ENCODE assay signal across 1 cellular context in the genomic region with DNA sequence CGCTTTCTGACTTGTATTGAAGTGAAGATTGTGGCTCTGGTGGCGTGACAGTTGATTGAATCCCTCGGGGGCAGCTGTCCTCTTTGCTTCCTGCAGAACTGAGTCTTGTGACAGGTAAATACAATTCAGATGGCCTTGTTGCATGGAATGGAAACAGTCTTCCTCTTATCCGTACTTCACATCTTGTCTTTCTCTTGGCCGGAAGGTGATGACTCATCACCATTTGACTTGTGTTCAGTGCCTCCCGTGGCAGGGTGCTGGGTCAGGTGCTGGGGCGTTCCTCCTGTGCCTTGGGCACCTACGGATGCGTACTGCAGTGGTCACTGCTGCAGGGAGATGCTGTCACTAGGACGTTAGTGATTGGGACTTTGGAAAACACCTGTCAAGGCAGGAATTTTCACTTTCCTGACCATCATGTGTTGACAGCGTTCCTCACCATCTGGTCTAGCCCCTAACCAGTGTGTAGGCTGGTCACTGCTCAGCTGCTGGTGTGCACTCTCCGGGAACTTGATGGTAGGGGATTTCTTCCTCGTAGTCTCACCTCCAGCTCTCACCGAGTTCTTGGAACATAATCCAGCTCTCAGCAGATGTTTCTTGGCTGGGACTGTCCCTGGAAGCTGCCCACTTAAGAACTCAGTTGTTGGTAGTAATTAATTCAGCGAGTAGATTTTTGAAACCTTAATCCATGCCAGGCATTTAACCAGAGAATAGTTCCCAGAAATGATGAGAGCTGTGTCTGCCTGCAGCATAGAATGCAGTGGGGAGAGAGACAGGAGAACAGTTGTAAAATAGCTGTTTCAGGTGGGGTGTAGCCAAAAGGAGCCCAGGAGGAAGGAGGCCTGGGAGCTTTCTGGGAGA.
TF ChIP-seq lines count a peak whose summit lies in the region.

No MANE protein-coding gene starts in this region.

TF ChIP-seq in K562, 482 proteins besides CTCF, POLR2A, EP300 and RAD21 (continued from another document and continues in another):
- TF ChIP-seq, protein P1, sequence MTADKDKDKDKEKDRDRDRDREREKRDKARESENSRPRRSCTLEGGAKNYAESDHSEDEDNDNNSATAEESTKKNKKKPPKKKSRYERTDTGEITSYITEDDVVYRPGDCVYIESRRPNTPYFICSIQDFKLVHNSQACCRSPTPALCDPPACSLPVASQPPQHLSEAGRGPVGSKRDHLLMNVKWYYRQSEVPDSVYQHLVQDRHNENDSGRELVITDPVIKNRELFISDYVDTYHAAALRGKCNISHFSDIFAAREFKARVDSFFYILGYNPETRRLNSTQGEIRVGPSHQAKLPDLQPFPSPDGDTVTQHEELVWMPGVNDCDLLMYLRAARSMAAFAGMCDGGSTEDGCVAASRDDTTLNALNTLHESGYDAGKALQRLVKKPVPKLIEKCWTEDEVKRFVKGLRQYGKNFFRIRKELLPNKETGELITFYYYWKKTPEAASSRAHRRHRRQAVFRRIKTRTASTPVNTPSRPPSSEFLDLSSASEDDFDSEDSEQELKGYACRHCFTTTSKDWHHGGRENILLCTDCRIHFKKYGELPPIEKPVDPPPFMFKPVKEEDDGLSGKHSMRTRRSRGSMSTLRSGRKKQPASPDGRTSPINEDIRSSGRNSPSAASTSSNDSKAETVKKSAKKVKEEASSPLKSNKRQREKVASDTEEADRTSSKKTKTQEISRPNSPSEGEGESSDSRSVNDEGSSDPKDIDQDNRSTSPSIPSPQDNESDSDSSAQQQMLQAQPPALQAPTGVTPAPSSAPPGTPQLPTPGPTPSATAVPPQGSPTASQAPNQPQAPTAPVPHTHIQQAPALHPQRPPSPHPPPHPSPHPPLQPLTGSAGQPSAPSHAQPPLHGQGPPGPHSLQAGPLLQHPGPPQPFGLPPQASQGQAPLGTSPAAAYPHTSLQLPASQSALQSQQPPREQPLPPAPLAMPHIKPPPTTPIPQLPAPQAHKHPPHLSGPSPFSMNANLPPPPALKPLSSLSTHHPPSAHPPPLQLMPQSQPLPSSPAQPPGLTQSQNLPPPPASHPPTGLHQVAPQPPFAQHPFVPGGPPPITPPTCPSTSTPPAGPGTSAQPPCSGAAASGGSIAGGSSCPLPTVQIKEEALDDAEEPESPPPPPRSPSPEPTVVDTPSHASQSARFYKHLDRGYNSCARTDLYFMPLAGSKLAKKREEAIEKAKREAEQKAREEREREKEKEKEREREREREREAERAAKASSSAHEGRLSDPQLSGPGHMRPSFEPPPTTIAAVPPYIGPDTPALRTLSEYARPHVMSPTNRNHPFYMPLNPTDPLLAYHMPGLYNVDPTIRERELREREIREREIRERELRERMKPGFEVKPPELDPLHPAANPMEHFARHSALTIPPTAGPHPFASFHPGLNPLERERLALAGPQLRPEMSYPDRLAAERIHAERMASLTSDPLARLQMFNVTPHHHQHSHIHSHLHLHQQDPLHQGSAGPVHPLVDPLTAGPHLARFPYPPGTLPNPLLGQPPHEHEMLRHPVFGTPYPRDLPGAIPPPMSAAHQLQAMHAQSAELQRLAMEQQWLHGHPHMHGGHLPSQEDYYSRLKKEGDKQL (CRISPR knock-in tag; IDR thresholded peaks at IDR 0.05; ENCODE audit: borderline replicate concordance) = no peak
- no peak for TF ChIP-seq ZNF436 (CRISPR knock-in tag; IDR thresholded peaks at IDR 0.05)
- peak; percentile 92 for TF ChIP-seq SMAD4 (CRISPR knock-in tag; conservative IDR thresholded peaks at IDR 0.05)
- TF ChIP-seq, protein P2, sequence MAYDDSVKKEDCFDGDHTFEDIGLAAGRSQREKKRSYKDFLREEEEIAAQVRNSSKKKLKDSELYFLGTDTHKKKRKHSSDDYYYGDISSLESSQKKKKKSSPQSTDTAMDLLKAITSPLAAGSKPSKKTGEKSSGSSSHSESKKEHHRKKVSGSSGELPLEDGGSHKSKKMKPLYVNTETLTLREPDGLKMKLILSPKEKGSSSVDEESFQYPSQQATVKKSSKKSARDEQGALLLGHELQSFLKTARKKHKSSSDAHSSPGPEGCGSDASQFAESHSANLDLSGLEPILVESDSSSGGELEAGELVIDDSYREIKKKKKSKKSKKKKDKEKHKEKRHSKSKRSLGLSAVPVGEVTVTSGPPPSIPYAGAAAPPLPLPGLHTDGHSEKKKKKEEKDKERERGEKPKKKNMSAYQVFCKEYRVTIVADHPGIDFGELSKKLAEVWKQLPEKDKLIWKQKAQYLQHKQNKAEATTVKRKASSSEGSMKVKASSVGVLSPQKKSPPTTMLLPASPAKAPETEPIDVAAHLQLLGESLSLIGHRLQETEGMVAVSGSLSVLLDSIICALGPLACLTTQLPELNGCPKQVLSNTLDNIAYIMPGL (CRISPR knock-in tag; IDR thresholded peaks at IDR 0.05) = no peak
- TF ChIP-seq ESRRA (IDR thresholded peaks at IDR 0.05; ENCODE audit: borderline replicate concordance, low read depth) = peak; percentile 28; the same call in 1 of the 2 replicates
- TF ChIP-seq TCF3 (CRISPR knock-in tag; IDR thresholded peaks at IDR 0.05) = peak; percentile 93
- TF ChIP-seq, protein P3, sequence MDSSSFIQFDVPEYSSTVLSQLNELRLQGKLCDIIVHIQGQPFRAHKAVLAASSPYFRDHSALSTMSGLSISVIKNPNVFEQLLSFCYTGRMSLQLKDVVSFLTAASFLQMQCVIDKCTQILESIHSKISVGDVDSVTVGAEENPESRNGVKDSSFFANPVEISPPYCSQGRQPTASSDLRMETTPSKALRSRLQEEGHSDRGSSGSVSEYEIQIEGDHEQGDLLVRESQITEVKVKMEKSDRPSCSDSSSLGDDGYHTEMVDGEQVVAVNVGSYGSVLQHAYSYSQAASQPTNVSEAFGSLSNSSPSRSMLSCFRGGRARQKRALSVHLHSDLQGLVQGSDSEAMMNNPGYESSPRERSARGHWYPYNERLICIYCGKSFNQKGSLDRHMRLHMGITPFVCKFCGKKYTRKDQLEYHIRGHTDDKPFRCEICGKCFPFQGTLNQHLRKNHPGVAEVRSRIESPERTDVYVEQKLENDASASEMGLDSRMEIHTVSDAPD (CRISPR knock-in tag; IDR thresholded peaks at IDR 0.05) = no peak
- TF ChIP-seq KLF13 (tag; IDR thresholded peaks at IDR 0.05; ENCODE audit: borderline replicate concordance, low read depth) = peak; percentile 65; the same call in 1 of the 2 replicates
- TF ChIP-seq BRCA1 (IDR thresholded peaks at IDR 0.05) = no peak
- TF ChIP-seq BRCA1 (CRISPR knock-in tag; IDR thresholded peaks at IDR 0.05) = no peak
- TF ChIP-seq, protein P4, sequence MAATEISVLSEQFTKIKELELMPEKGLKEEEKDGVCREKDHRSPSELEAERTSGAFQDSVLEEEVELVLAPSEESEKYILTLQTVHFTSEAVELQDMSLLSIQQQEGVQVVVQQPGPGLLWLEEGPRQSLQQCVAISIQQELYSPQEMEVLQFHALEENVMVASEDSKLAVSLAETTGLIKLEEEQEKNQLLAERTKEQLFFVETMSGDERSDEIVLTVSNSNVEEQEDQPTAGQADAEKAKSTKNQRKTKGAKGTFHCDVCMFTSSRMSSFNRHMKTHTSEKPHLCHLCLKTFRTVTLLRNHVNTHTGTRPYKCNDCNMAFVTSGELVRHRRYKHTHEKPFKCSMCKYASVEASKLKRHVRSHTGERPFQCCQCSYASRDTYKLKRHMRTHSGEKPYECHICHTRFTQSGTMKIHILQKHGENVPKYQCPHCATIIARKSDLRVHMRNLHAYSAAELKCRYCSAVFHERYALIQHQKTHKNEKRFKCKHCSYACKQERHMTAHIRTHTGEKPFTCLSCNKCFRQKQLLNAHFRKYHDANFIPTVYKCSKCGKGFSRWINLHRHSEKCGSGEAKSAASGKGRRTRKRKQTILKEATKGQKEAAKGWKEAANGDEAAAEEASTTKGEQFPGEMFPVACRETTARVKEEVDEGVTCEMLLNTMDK (IDR thresholded peaks at IDR 0.05; ENCODE audit: borderline replicate concordance, insufficient read depth, low read depth, low read length, poor library complexity, severe bottlenecking) = no peak
- TF ChIP-seq ZNF217 (CRISPR knock-in tag; IDR thresholded peaks at IDR 0.05) = no peak
- TF ChIP-seq, protein P5, sequence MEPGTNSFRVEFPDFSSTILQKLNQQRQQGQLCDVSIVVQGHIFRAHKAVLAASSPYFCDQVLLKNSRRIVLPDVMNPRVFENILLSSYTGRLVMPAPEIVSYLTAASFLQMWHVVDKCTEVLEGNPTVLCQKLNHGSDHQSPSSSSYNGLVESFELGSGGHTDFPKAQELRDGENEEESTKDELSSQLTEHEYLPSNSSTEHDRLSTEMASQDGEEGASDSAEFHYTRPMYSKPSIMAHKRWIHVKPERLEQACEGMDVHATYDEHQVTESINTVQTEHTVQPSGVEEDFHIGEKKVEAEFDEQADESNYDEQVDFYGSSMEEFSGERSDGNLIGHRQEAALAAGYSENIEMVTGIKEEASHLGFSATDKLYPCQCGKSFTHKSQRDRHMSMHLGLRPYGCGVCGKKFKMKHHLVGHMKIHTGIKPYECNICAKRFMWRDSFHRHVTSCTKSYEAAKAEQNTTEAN (CRISPR knock-in tag; IDR thresholded peaks at IDR 0.05) = no peak
- TF ChIP-seq ZNF699 (CRISPR knock-in tag; IDR thresholded peaks at IDR 0.05; ENCODE audit: insufficient replicate concordance) = no peak
- TF ChIP-seq ZNF644 (tag; IDR thresholded peaks at IDR 0.05; ENCODE audit: low read depth) = no peak
- peak; percentile 76 to 91 for TF ChIP-seq TRIM24 (IDR thresholded peaks at IDR 0.05)
- TF ChIP-seq, protein P6, sequence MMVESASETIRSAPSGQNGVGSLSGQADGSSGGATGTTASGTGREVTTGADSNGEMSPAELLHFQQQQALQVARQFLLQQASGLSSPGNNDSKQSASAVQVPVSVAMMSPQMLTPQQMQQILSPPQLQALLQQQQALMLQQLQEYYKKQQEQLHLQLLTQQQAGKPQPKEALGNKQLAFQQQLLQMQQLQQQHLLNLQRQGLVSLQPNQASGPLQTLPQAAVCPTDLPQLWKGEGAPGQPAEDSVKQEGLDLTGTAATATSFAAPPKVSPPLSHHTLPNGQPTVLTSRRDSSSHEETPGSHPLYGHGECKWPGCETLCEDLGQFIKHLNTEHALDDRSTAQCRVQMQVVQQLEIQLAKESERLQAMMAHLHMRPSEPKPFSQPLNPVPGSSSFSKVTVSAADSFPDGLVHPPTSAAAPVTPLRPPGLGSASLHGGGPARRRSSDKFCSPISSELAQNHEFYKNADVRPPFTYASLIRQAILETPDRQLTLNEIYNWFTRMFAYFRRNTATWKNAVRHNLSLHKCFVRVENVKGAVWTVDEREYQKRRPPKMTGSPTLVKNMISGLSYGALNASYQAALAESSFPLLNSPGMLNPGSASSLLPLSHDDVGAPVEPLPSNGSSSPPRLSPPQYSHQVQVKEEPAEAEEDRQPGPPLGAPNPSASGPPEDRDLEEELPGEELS (CRISPR knock-in tag; IDR thresholded peaks at IDR 0.05; ENCODE audit: borderline replicate concordance) = no peak
- TF ChIP-seq ZNF695 (CRISPR knock-in tag; IDR thresholded peaks at IDR 0.05) = no peak
- no peak for TF ChIP-seq MCM2 (IDR thresholded peaks at IDR 0.05; ENCODE audit: low read depth)
- TF ChIP-seq, protein P7, sequence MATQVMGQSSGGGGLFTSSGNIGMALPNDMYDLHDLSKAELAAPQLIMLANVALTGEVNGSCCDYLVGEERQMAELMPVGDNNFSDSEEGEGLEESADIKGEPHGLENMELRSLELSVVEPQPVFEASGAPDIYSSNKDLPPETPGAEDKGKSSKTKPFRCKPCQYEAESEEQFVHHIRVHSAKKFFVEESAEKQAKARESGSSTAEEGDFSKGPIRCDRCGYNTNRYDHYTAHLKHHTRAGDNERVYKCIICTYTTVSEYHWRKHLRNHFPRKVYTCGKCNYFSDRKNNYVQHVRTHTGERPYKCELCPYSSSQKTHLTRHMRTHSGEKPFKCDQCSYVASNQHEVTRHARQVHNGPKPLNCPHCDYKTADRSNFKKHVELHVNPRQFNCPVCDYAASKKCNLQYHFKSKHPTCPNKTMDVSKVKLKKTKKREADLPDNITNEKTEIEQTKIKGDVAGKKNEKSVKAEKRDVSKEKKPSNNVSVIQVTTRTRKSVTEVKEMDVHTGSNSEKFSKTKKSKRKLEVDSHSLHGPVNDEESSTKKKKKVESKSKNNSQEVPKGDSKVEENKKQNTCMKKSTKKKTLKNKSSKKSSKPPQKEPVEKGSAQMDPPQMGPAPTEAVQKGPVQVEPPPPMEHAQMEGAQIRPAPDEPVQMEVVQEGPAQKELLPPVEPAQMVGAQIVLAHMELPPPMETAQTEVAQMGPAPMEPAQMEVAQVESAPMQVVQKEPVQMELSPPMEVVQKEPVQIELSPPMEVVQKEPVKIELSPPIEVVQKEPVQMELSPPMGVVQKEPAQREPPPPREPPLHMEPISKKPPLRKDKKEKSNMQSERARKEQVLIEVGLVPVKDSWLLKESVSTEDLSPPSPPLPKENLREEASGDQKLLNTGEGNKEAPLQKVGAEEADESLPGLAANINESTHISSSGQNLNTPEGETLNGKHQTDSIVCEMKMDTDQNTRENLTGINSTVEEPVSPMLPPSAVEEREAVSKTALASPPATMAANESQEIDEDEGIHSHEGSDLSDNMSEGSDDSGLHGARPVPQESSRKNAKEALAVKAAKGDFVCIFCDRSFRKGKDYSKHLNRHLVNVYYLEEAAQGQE (CRISPR knock-in tag; IDR thresholded peaks at IDR 0.05; ENCODE audit: low read depth) = no peak
- TF ChIP-seq COPS2 (conservative IDR thresholded peaks at IDR 0.05) = no peak
- no peak for TF ChIP-seq EP400 (IDR thresholded peaks at IDR 0.05)
- peak; percentile 100 for TF ChIP-seq ZNF316 (IDR thresholded peaks at IDR 0.05)
- no peak for TF ChIP-seq ZNF444 (CRISPR knock-in tag; IDR thresholded peaks at IDR 0.05)
